In genomic region chr12:105331805-105332251, GRCh38 we compare ENCODE assay signal across 8 cellular contexts. TPM values are rescaled to one million over a fixed set of nuclear protein-coding genes. Genes with fewer than 3 reads are reported as not detected.
A peak's percentile ranks its signal among the peaks of the same experiment; 100 is the strongest.
DNase-seq lines count a peak whose midpoint lies in the region; ATAC-seq, FAIRE-seq and TF ChIP-seq lines count a peak whose summit lies in the region.

No MANE protein-coding gene starts in this region.

- H3K36me3 ChIP-seq in OCI-LY7 (ENCODE audit: insufficient read depth, low read length) (peaks cover 50% of the 10 kb centered on the region), pancreas (no peaks in the 10 kb centered on the region), heart left ventricle (no peaks in the 10 kb centered on the region)

- H3K27me3 ChIP-seq in pancreas (no peaks in the 10 kb centered on the region), heart left ventricle (no peaks in the 10 kb centered on the region)

- H4K20me1 ChIP-seq in OCI-LY7 (ENCODE audit: insufficient read depth, low read length), result peaks cover 31% of the 10 kb centered on the region

- intact Hi-C loops in OCI-LY7 (cut with micrococcal nuclease; ENCODE audit: unreplicated experiment) (loop anchor here (1.0 to 10.0 kb wide), 4 partner anchors 25 to 857 kb away; partner anchors contain the start of genes APPL2 and WASHC4), pancreas (cut with DNase I) (no loop called here), heart left ventricle (cut with DNase I) (no loop called here), Right ventricle myocardium inferior (cut with DNase I) (no loop called here)

- peaks cover 8% of the 10 kb centered on the region for H3K9me3 ChIP-seq in OCI-LY7 (ENCODE audit: low read length)
- no peaks in the 10 kb centered on the region for H3K9me3 ChIP-seq in pancreas
- no peaks in the 10 kb centered on the region for H3K9me3 ChIP-seq in heart left ventricle

- no peak for FAIRE-seq in pancreas (lab: Jason Lieb, UNC)

- peaks cover 59% of the 10 kb centered on the region for H3K79me2 ChIP-seq in OCI-LY7 (ENCODE audit: insufficient read depth, low read depth, low read length)

- WGBS in pancreas, 2 donors, result 33 to 41% methylated on average over 8 of the region's 8 CpGs
- WGBS in heart left ventricle, 4 donors, result 83 to 87% (median 85%) methylated on average over 8 of the region's 8 CpGs

- peak overlapping the region; percentile 87 for H3K4me2 ChIP-seq in OCI-LY7 (ENCODE audit: low read length)

- H3K27ac ChIP-seq in OCI-LY7 (ENCODE audit: low read depth, low read length, poor library complexity, severe bottlenecking) (peak overlapping the region; percentile 91), coronary artery (peak overlapping the region; percentile 41 to 66), pancreas (peak overlapping the region in 2 of 4 donors; percentile 14 to 40), heart left ventricle (no peak overlapping the region)

- no TSS peak for BruUV-seq in OCI-LY7 (replicated peaks; lab: Mats Ljungman, UMichigan)

- H3K4me1 ChIP-seq in OCI-LY7 (ENCODE audit: insufficient read depth, low read length, poor library complexity, severe bottlenecking) (peaks cover 79% of the 10 kb centered on the region), pancreas (peaks cover 0 to 4% (median 0%) of the 10 kb centered on the region in 3 donors), heart left ventricle (peaks cover 0 to 17% (median 5%) of the 10 kb centered on the region in 12 donors)

- no peaks in the 10 kb centered on the region for H3K9me2 ChIP-seq in OCI-LY7 (ENCODE audit: insufficient read depth, low read length)

- H3K4me3 ChIP-seq in GM12864 (ENCODE audit: low read depth, low read length) (peak overlapping the region; percentile 95), OCI-LY7 (ENCODE audit: low read depth, low read length, poor library complexity, severe bottlenecking) (peak overlapping the region; percentile 92), coronary artery (peak overlapping the region; percentile 84), pancreas (peak overlapping the region in 2 of 4 donors; percentile 79 to 82), heart left ventricle (peak overlapping the region in 4 of 12 donors; percentile 73 to 87 (median 80))

- TF ChIP-seq CTCF in GM12864 (IDR thresholded peaks at IDR 0.05; ENCODE audit: low read depth, low read length, missing control alignments), result no peak
- no peak for TF ChIP-seq CTCF in OCI-LY7 (conservative IDR thresholded peaks at IDR 0.05; ENCODE audit: low read length)
- TF ChIP-seq CTCF in coronary artery (IDR thresholded peaks at IDR 0.05), result no peak
- TF ChIP-seq CTCF in pancreas (IDR thresholded peaks at IDR 0.05), result no peak
- TF ChIP-seq CTCF in heart left ventricle (IDR thresholded peaks at IDR 0.05), result no peak

- H2AFZ ChIP-seq in OCI-LY7 (ENCODE audit: low read length), result no peak overlapping the region

- CTCF ChIA-PET in OCI-LY7 (lab: Charles Lee; ENCODE audit: unreplicated experiment), result interaction anchor here (1.0 kb wide), 1 partner anchor 26 kb away, joined by 5 read pairs; no protein-coding TSS in a partner anchor

- no peak for TF ChIP-seq POLR2A in heart left ventricle (IDR thresholded peaks at IDR 0.05)

- DNase-seq in GM12864 (ENCODE audit: low read depth) (no peak), OCI-LY7 (ENCODE audit: low spot score) (peak; percentile 67), coronary artery (ENCODE audit: low spot score) (no peak), pancreas (no peak), pons (ENCODE audit: low spot score) (no peak), NOMO-1 (lab: John Stamatoyannopoulos, UW; ENCODE audit: unreplicated experiment in 2 of 2) (no peak), heart left ventricle (no peak), Right ventricle myocardium inferior (ENCODE audit: missing footprints) (no peak)

- POLR2A ChIA-PET in OCI-LY7 (lab: Charles Lee), result interaction anchor here (0.9 to 9.6 kb wide), 8 partner anchors 11 to 65 kb away, joined by 4 to 157 read pairs (median 24); no protein-coding TSS in a partner anchor

- ATAC-seq in pancreas (peak; percentile 22 to 45 (median 40)), heart left ventricle (no peak), Right ventricle myocardium inferior (no peak)

RNA-seq across cellular contexts. Expression of gene C12orf75, which starts 1.3 kb away (rescaled TPM):
- total RNA-seq in OCI-LY7 (2014; rRNA removed; shearing (Covaris generic)), result 147 and 174 TPM in 2 replicates
- total RNA-seq in OCI-LY7 (2022) (448 and 505 TPM in 2 replicates), pancreas (10 to 100 TPM; 20.2 to 68.1 (median 37.4) TPM), heart left ventricle (10 to 100 TPM in 2 of 9 donors, 1 to 10 TPM in 3, under 1 TPM in 3, not detected in 1; 0.52 to 14.5 (median 1.5) TPM), Right ventricle myocardium inferior (1.2 TPM)
- polyA plus RNA-seq in pancreas (100 to 1,000 TPM in 1 of 2 donors, 10 to 100 TPM in 1; 48.5 to 104 TPM), heart left ventricle (1 to 10 TPM in 1 of 2 donors, under 1 TPM in 1; 0.33 to 1.7 TPM)

Comparison
In these comparisons a context has a peak if more than half of its experiments do, and no peak if none do; other contexts are left out.
1. H3K27ac ChIP-seq: peak in OCI-LY7 (single experiment) and coronary artery (2 of 2); none in heart left ventricle (0 of 12).
2. ATAC-seq: peak in pancreas (4 of 4); none in heart left ventricle (0 of 4) and Right ventricle myocardium inferior (single experiment).